In genomic region chr16:57485091-57485915, GRCh38 we compare ENCODE assay signal across 6 cellular contexts.
DNase-seq lines count a peak whose midpoint lies in the region; ATAC-seq, FAIRE-seq and TF ChIP-seq lines count a peak whose summit lies in the region.

No MANE protein-coding gene starts in this region.

- no peaks in the 10 kb centered on the region for H3K36me3 ChIP-seq in brain microvascular endothelial cell (replicated peaks)

- no peaks in the 10 kb centered on the region for H3K27me3 ChIP-seq in brain microvascular endothelial cell (replicated peaks)

- no peaks in the 10 kb centered on the region for H3K36me3 Mint-ChIP-seq in nephron (ENCODE audit: low read depth)

- H3K4me3 ChIP-seq in brain microvascular endothelial cell (ENCODE audit: low read depth, low read length) = peak overlapping the region; percentile 68

- H3K4me1 Mint-ChIP-seq in nephron = peaks cover 20% of the 10 kb centered on the region

- TF ChIP-seq CTCF in brain microvascular endothelial cell (IDR thresholded peaks at IDR 0.05; ENCODE audit: low read depth, low read length, missing control alignments) (no peak), nephron (IDR thresholded peaks at IDR 0.05; ENCODE audit: unreplicated experiment in 3 of 3) (no peak)

- H3K27ac Mint-ChIP-seq in nephron = peak overlapping the region; percentile 24 to 73 (median 54)

- no peak for TF ChIP-seq POLR2A in H54 (IDR thresholded peaks at IDR 0.05; ENCODE audit: low read depth, low read length)

- no peak overlapping the region for H3K27ac ChIP-seq in brain microvascular endothelial cell

- DNase-seq in H54 (ENCODE audit: insufficient read length, low spot score) = peak; percentile 33
- DNase-seq in brain microvascular endothelial cell = no peak
- no peak for DNase-seq in epidermal melanocyte (ENCODE audit: insufficient read length, low spot score)
- no peak for DNase-seq in activated CD4-positive, CD25-positive, alpha-beta regulatory T cell treated with anti-CD3 and anti-CD28 coated beads, Interleukin-2, amount 50 U/mL, for 72 hours

- H3K9me3 Mint-ChIP-seq in nephron = no peaks in the 10 kb centered on the region

- in situ Hi-C loops in brain microvascular endothelial cell (cut with HindIII; ENCODE audit: low pct_ligation_motif_present, low sequenced_read_pairs) = no loop called here

- FAIRE-seq in H54 (lab: Jason Lieb, UNC) = no peak

- peaks cover 7% of the 10 kb centered on the region for H3K27me3 Mint-ChIP-seq in nephron (ENCODE audit: low read depth)

- ATAC-seq in HG03460 (IDR thresholded peaks at IDR 0.05; ENCODE audit: unreplicated experiment) = no peak

- H3K4me3 Mint-ChIP-seq in nephron = peak overlapping the region; percentile 88 to 97 (median 92)
